Comparison of ENCODE assay signal across 13 cellular contexts in the genomic region with DNA sequence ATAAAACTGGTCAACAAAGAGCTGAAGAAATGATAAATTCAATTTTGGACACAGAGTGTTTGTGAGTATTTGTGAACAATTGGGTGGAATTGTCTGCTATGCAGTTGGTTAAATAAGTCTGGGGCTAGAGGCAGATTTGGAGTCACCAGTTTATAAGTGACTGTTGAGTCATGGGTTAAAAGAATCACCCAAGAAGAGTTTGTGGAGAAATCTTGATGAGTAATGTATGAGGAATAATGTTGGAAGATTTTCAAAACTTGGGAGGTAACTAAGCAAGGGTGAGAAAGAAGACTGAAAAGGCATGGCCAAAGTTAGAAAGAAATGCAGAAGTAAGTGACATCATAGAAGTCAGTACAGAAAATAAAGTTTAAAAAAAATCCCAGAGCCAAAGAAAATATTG.
A peak's percentile ranks its signal among the peaks of the same experiment; 100 is the strongest.
DNase-seq lines count a peak whose midpoint lies in the region; TF ChIP-seq lines count a peak whose summit lies in the region.
"Had no signal": no experiment of that assay in that cellular context is flagged by ENCODE, and none has a peak within 500 bp of the region (broad histone marks: within the 10 kb centered on the region; RNA-seq: fewer than 3 reads in every experiment).

No MANE protein-coding gene starts in this region.

- in situ Hi-C loops in GM13977 (cut with MboI; ENCODE audit: low pct_unique_long_range_greater_than_20kb, low sequenced_read_pairs, unreplicated experiment) = no loop called here

- no peak overlapping the region for H3K4me3 ChIP-seq in AG09309 (ENCODE audit: control insufficient read depth, low read depth, low read length)
- no peak overlapping the region for H3K4me3 ChIP-seq in choroid plexus epithelial cell (ENCODE audit: low read depth, low read length)
- H3K4me3 ChIP-seq: left ventricle myocardium inferior, SJCRH30 had no signal

- no peak for TF ChIP-seq CTCF in AG09309 (IDR thresholded peaks at IDR 0.05; ENCODE audit: control insufficient read depth, insufficient read depth, low read depth, low read length, missing control alignments)
- no peak for TF ChIP-seq CTCF in choroid plexus epithelial cell (conservative IDR thresholded peaks at IDR 0.05; ENCODE audit: low read depth, low read length)
- TF ChIP-seq CTCF in GM13977 (IDR thresholded peaks at IDR 0.05; ENCODE audit: extremely low read depth, insufficient read depth, missing control alignments) = no peak

- peak; percentile 91 for DNase-seq in AG09309 (ENCODE audit: low read depth)
- DNase-seq in NCI-H226 = peak; percentile 93
- DNase-seq in choroid plexus epithelial cell (ENCODE audit: low read depth) = peak; percentile 85
- peak; percentile 37 for DNase-seq in middle frontal gyrus (ENCODE audit: extremely low spot score, low spot score)
- DNase-seq in NCI-H2171 (lab: John Stamatoyannopoulos, UW) = no peak
- no peak for DNase-seq in GM13977 (ENCODE audit: low spot score)
- DNase-seq in NCI-H146 treated with DMSO at 0.1 percent for 48 hours (lab: John Stamatoyannopoulos, UW; ENCODE audit: unreplicated experiment) = no peak
- DNase-seq in stimulated activated CD4-positive, alpha-beta T cell treated with anti-CD3 and anti-CD28 coated beads, Interleukin-15, amount 100 ng/mL, for 24 hours = no peak
- DNase-seq: BE2C, left ventricle myocardium inferior, NCI-H1105, NCI-H774, SJCRH30 had no signal

Comparison
In these comparisons a context has a peak if more than half of its experiments do, and no peak if none do; other contexts are left out.
1. DNase-seq: peak in AG09309 (single experiment), NCI-H226 (single experiment), choroid plexus epithelial cell (single experiment) and middle frontal gyrus (single experiment); none in NCI-H2171 (single experiment), GM13977 (single experiment), NCI-H146 treated with DMSO at 0.1 percent for 48 hours (single experiment) and stimulated activated CD4-positive, alpha-beta T cell treated with anti-CD3 and anti-CD28 coated beads, Interleukin-15, amount 100 ng/mL, for 24 hours (single experiment).